8 cellular contexts compared by ENCODE assay signal in genomic region chr2:207163053-207163814, GRCh38. TPM values are rescaled to one million over a fixed set of nuclear protein-coding genes. Genes with fewer than 3 reads are reported as not detected.
A peak's percentile ranks its signal among the peaks of the same experiment; 100 is the strongest.
DNase-seq lines count a peak whose midpoint lies in the region; ATAC-seq and TF ChIP-seq lines count a peak whose summit lies in the region.

No MANE protein-coding gene starts in this region.

- peaks cover 56% of the 10 kb centered on the region for H3K4me1 ChIP-seq in lower lobe of right lung

- TF ChIP-seq CTCF in coronary artery (IDR thresholded peaks at IDR 0.05) (no peak), lower lobe of right lung (IDR thresholded peaks at IDR 0.05) (no peak)

- intact Hi-C loops in lower lobe of right lung (cut with DNase I) = no loop called here

- ATAC-seq in lower lobe of right lung = peak; percentile 1 to 45
- no peak for ATAC-seq in GM21619 (IDR thresholded peaks at IDR 0.05; ENCODE audit: unreplicated experiment)

- no peaks in the 10 kb centered on the region for H3K36me3 ChIP-seq in lower lobe of right lung

- H3K9me3 ChIP-seq in lower lobe of right lung = no peaks in the 10 kb centered on the region

- DNase-seq in NCI-H2196 (lab: John Stamatoyannopoulos, UW; ENCODE audit: unreplicated experiment) (peak; percentile 24), NCI-H2196 treated with DMSO at 0.1 percent for 48 hours (lab: John Stamatoyannopoulos, UW; ENCODE audit: unreplicated experiment) (no peak), RPMI7951 (ENCODE audit: low read depth) (peak; percentile 88), coronary artery (ENCODE audit: low spot score) (no peak), lower lobe of right lung (no peak), DMS114 treated with DMSO at 0.1 percent for 48 hours (lab: John Stamatoyannopoulos, UW; ENCODE audit: unreplicated experiment) (no peak)

- H3K27ac ChIP-seq in coronary artery = peak overlapping the region; percentile 100
- H3K27ac ChIP-seq in lower lobe of right lung = peak overlapping the region; percentile 100
- H3K27ac ChIP-seq in temporal lobe (ENCODE audit: low read depth, low read length) = peak overlapping the region; percentile 98

- no peaks in the 10 kb centered on the region for H3K27me3 ChIP-seq in lower lobe of right lung (ENCODE audit: low read depth)

- H3K4me3 ChIP-seq in coronary artery (peak overlapping the region; percentile 80), lower lobe of right lung (peak overlapping the region; percentile 74)

RNA-seq across cellular contexts. Expression of gene KLF7, which starts 2.5 kb away (rescaled TPM):
- total RNA-seq in RPMI7951 (2014; rRNA removed; shearing (Covaris generic)) = 5.4 and 7.3 TPM in 2 replicates
- total RNA-seq in lower lobe of right lung (66.5 TPM), temporal lobe (77.0 TPM)

Comparison
In these comparisons a context has a peak if more than half of its experiments do, and no peak if none do; other contexts are left out.
1. DNase-seq: peak in NCI-H2196 (single experiment) and RPMI7951 (single experiment); none in NCI-H2196 treated with DMSO at 0.1 percent for 48 hours (single experiment), coronary artery (single experiment), lower lobe of right lung (single experiment) and DMS114 treated with DMSO at 0.1 percent for 48 hours (single experiment).
2. Peak in every context shown above with its lines, with median percentiles within 50 percentile points of each other: H3K27ac ChIP-seq.